Comparison of ENCODE assay signal across 1 cellular context in the genomic region with DNA sequence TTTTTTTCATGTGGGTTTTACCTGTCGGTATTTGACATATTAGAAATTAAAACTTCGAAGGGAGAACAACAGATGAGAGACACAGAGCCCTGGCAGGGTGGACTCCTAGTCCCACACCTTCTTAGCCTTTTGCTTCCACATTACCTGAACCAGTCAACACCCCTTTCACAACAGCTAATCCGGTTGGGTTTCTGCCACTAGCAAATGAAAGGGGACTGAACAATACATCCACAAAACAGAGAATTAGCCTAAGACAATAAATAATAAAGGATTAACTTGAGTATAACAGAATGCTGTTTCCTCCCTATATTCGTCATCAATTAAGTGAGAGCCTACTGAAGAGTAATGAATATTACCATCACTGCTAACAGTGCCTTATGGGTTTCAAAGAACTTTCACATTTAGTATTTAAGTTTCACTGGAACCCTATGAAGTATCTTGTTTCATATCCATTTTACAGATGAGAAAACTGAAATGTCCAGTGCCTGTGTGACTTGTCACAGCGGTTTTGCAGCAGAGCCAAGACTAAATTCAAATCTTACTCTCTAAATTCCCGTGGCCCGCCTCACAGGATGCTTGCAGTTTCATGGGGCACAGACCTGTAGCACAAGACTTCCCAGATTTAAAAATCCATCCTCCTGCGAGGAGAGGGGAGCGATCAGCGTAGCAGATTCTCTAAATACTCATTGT.
TF ChIP-seq lines count a peak whose summit lies in the region.

No MANE protein-coding gene starts in this region.

TF ChIP-seq in HCT116, 20 proteins besides CTCF, POLR2A, EP300 and RAD21 (continued from another document):
- TF ChIP-seq, protein P1, sequence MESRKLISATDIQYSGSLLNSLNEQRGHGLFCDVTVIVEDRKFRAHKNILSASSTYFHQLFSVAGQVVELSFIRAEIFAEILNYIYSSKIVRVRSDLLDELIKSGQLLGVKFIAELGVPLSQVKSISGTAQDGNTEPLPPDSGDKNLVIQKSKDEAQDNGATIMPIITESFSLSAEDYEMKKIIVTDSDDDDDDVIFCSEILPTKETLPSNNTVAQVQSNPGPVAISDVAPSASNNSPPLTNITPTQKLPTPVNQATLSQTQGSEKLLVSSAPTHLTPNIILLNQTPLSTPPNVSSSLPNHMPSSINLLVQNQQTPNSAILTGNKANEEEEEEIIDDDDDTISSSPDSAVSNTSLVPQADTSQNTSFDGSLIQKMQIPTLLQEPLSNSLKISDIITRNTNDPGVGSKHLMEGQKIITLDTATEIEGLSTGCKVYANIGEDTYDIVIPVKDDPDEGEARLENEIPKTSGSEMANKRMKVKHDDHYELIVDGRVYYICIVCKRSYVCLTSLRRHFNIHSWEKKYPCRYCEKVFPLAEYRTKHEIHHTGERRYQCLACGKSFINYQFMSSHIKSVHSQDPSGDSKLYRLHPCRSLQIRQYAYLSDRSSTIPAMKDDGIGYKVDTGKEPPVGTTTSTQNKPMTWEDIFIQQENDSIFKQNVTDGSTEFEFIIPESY (IDR thresholded peaks at IDR 0.05; ENCODE audit: extremely low read depth, insufficient replicate concordance, low read length), result no peak
- no peak for TF ChIP-seq ZNF274 (IDR thresholded peaks at IDR 0.05; ENCODE audit: low read depth, low read length)
- TF ChIP-seq, protein P2, sequence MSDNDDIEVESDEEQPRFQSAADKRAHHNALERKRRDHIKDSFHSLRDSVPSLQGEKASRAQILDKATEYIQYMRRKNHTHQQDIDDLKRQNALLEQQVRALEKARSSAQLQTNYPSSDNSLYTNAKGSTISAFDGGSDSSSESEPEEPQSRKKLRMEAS (IDR thresholded peaks at IDR 0.05), result no peak
- no peak for TF ChIP-seq EZH2 (IDR thresholded peaks at IDR 0.05)
- no peak for TF ChIP-seq ZFX (IDR thresholded peaks at IDR 0.05)
- no peak for TF ChIP-seq FOSL1 (IDR thresholded peaks at IDR 0.05; ENCODE audit: low read depth)
- TF ChIP-seq CBX3 (IDR thresholded peaks at IDR 0.05; ENCODE audit: low read depth), result no peak
- TF ChIP-seq POLR2AphosphoS5 (IDR thresholded peaks at IDR 0.05; ENCODE audit: low read depth, low read length), result no peak
- TF ChIP-seq CEBPB (IDR thresholded peaks at IDR 0.05; ENCODE audit: low read depth), result no peak
- no peak for TF ChIP-seq ELF1 (IDR thresholded peaks at IDR 0.05; ENCODE audit: borderline replicate concordance, low read depth)
- no peak for TF ChIP-seq EGR1 (IDR thresholded peaks at IDR 0.05; ENCODE audit: low read depth)
- no peak for TF ChIP-seq SP1 (IDR thresholded peaks at IDR 0.05; ENCODE audit: low read depth)
- TF ChIP-seq TCF7L2 (IDR thresholded peaks at IDR 0.05; ENCODE audit: borderline replicate concordance, extremely low read depth, insufficient read depth, insufficient read length), result no peak
- TF ChIP-seq EZH2phosphoT487 (IDR thresholded peaks at IDR 0.05; ENCODE audit: borderline replicate concordance), result no peak
